Comparison of ENCODE assay signal across 22 cellular contexts in the genomic region with DNA sequence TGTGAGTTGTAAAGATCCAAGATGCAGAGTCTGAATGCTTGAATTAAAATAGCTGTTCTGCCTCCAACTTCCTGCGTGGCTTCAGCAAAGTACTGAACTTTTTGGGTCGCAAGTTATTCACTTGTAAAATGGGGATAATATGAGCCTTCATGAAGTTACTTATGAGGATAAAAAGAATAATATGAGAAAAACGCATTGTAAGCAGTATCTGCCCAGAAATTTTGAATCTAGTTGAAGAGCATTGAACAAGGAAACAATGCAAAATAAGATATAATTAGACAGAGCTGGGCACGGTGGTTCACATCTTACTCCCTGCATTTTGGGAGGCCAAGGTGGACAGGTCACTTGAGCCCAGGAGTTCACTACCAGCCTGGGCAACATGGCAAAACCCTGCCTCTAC. TPM values are rescaled to one million over a fixed set of nuclear protein-coding genes. Genes with fewer than 3 reads are reported as not detected.
DNase-seq lines count a peak whose midpoint lies in the region; ATAC-seq, FAIRE-seq and TF ChIP-seq lines count a peak whose summit lies in the region.
"Had no signal": no experiment of that assay in that cellular context is flagged by ENCODE, and none has a peak within 500 bp of the region (broad histone marks: within the 10 kb centered on the region; RNA-seq: fewer than 3 reads in every experiment).

No MANE protein-coding gene starts in this region.

- no peak overlapping the region for H2AK5ac ChIP-seq in IMR-90 (ENCODE audit: low read depth, low read length)

- H3K4me1 Mint-ChIP-seq in activated CD4-positive, alpha-beta T cell treated with anti-CD3 and anti-CD28 coated beads for 36 hours, result no peaks in the 10 kb centered on the region
- H3K4me1 Mint-ChIP-seq: B cell had no signal

- H3K27ac ChIP-seq in A549 (no peak overlapping the region), IMR-90 (ENCODE audit: insufficient read depth, low read length) (no peak overlapping the region), K562 (ENCODE audit: extremely low read depth, low read depth, low read length) (no peak overlapping the region)
- H3K27ac ChIP-seq: BLaER1 treated with 17β-estradiol and CSF1 and Interleukin-3, amounts not matched to agents 10 nM and 100 nM; C4-2B had no signal

- no peaks in the 10 kb centered on the region for H3K79me2 ChIP-seq in K562 (ENCODE audit: control insufficient read depth, insufficient read depth, low read length)

- no peak overlapping the region for H2BK5ac ChIP-seq in IMR-90 (ENCODE audit: low read depth, low read length, poor library complexity, severe bottlenecking)

- no peak overlapping the region for H3K14ac ChIP-seq in IMR-90 (replicated peaks; ENCODE audit: low read depth, low read length)

- H3K9me3 ChIP-seq in A549, result no peaks in the 10 kb centered on the region
- no peaks in the 10 kb centered on the region for H3K9me3 ChIP-seq in IMR-90 (ENCODE audit: control insufficient read depth, insufficient read depth, low read length)
- H3K9me3 ChIP-seq in K562 (replicated peaks; ENCODE audit: control insufficient read depth, insufficient read depth, low read depth, low read length), result no peaks in the 10 kb centered on the region; the same call in 1 of the 2 replicates
- H3K9me3 ChIP-seq: BLaER1 treated with 17β-estradiol and CSF1 and Interleukin-3, amounts not matched to agents 10 nM and 100 nM; Caco-2 had no signal

- H2AK9ac ChIP-seq in IMR-90 (replicated peaks; ENCODE audit: low read depth, low read length, poor library complexity), result no peak overlapping the region

- H3K18ac ChIP-seq in IMR-90 (ENCODE audit: low read depth, low read length), result no peak overlapping the region

- DNase-seq in A549 (ENCODE audit: low read depth in 1 of 2, low spot score in 1 of 2) (no peak), IMR-90 (no peak), K562 (ENCODE audit: extremely low read depth in 1 of 4, low spot score in 3 of 4) (no peak), dedifferentiated amniotic fluid mesenchymal stem cell (ENCODE audit: extremely low spot score) (no peak)
- DNase-seq in activated CD4-positive, alpha-beta T cell treated with anti-CD3 and anti-CD28 coated beads for 36 hours, result no peak
- DNase-seq: 8988T; AML-193; Caco-2; Calu3; CD4-positive, alpha-beta T cell; CD8-positive, alpha-beta T cell; DMS79 treated with DMSO at 0.1 percent for 48 hours; GF-D8 had no signal

- H4K8ac ChIP-seq in IMR-90 (ENCODE audit: low read depth in 2 of 2, low read length in 2 of 2), result no peak overlapping the region

- H3K9me1 ChIP-seq in IMR-90 (ENCODE audit: insufficient read depth, low read length) (no peaks in the 10 kb centered on the region), K562 (ENCODE audit: control insufficient read depth, insufficient read depth, low read length) (no peaks in the 10 kb centered on the region)

- H3K23ac ChIP-seq in IMR-90 (ENCODE audit: low read depth, low read length), result no peak overlapping the region

- no peak overlapping the region for H2BK120ac ChIP-seq in IMR-90 (ENCODE audit: low read depth, low read length)

- dilution Hi-C loops in IMR-90 (cut with HindIII; ENCODE audit: low sequenced_read_pairs, unreplicated experiment), result no loop called here

- H4K20me1 ChIP-seq in IMR-90 (ENCODE audit: insufficient read depth, low read length), result no peaks in the 10 kb centered on the region
- H4K20me1 ChIP-seq in K562 (replicated peaks; ENCODE audit: control insufficient read depth, insufficient read depth, low read length), result no peaks in the 10 kb centered on the region
- H4K20me1 ChIP-seq: BLaER1 treated with 17β-estradiol and CSF1 and Interleukin-3, amounts not matched to agents 10 nM and 100 nM had no signal

- H4K91ac ChIP-seq in IMR-90 (ENCODE audit: insufficient read depth, low read depth, low read length), result no peak overlapping the region

- H3K56ac ChIP-seq in IMR-90 (ENCODE audit: extremely low read depth, insufficient read depth, low read length), result no peak overlapping the region

- FAIRE-seq in A549 (lab: Jason Lieb, UNC) (no peak), K562 (lab: Jason Lieb, UNC) (no peak)
- FAIRE-seq: A204.1, D721Med, G401.6, GM12891 had no signal

- TF ChIP-seq RAD21 in A549 (conservative IDR thresholded peaks at IDR 0.05 in 1 of 2, IDR thresholded peaks at IDR 0.05 in 1 of 2) (no peak), IMR-90 (IDR thresholded peaks at IDR 0.05; ENCODE audit: low read length) (no peak), K562 (CRISPR knock-in tag; conservative IDR thresholded peaks at IDR 0.05 in 1 of 2, IDR thresholded peaks at IDR 0.05 in 1 of 2) (no peak)

- intact Hi-C loops in IMR-90 (cut with micrococcal nuclease) (no loop called here), K562 (cut with micrococcal nuclease) (no loop called here)
- intact Hi-C loops in activated CD4-positive, alpha-beta T cell treated with anti-CD3 and anti-CD28 coated beads for 36 hours (cut with DNase I, micrococcal nuclease), result no loop called here

- TF ChIP-seq POLR2A in A549 (IDR thresholded peaks at IDR 0.05; ENCODE audit: low read length) (no peak), IMR-90 (IDR thresholded peaks at IDR 0.05; ENCODE audit: low read depth, low read length) (no peak), K562 (conservative IDR thresholded peaks at IDR 0.05) (no peak)

- ATAC-seq in A549 (no peak), IMR-90 (ENCODE audit: low read depth) (no peak), K562 (no peak), GM19035 (IDR thresholded peaks at IDR 0.05; ENCODE audit: unreplicated experiment) (no peak)
- ATAC-seq in activated CD4-positive, alpha-beta T cell treated with anti-CD3 and anti-CD28 coated beads for 36 hours, result no peak
- ATAC-seq: CD8-positive, alpha-beta T cell had no signal

- H3K4me2 ChIP-seq in A549 (no peak overlapping the region), IMR-90 (ENCODE audit: low read depth, low read length) (no peak overlapping the region), K562 (ENCODE audit: insufficient read depth, low read length) (no peak overlapping the region)
- H3K4me2 ChIP-seq: BLaER1 treated with 17β-estradiol and CSF1 and Interleukin-3, amounts not matched to agents 10 nM and 100 nM had no signal

- no peaks in the 10 kb centered on the region for H3K79me1 ChIP-seq in IMR-90 (ENCODE audit: low read depth in 1 of 2, low read length in 2 of 2)

- H3K9ac ChIP-seq in IMR-90 (ENCODE audit: low read depth, low read length) (no peak overlapping the region), K562 (ENCODE audit: insufficient read depth in 1 of 2, low read depth in 2 of 2, low read length in 2 of 2) (no peak overlapping the region)
- H3K9ac ChIP-seq: BLaER1 treated with 17β-estradiol and CSF1 and Interleukin-3, amounts not matched to agents 10 nM and 100 nM had no signal

- no peak overlapping the region for H2BK15ac ChIP-seq in IMR-90 (ENCODE audit: low read depth, low read length)

- in situ Hi-C loops in IMR-90 (cut with MboI; ENCODE audit: low sequenced_read_pairs), result loop anchor here (10.0 kb wide), 1 partner anchor 311 kb away; no protein-coding TSS in a partner anchor
- in situ Hi-C loops in K562 (cut with MboI), result no loop called here

- H3K27ac Mint-ChIP-seq in activated CD4-positive, alpha-beta T cell treated with anti-CD3 and anti-CD28 coated beads for 36 hours, result no peak overlapping the region
- H3K27ac Mint-ChIP-seq: B cell; CD4-positive, alpha-beta T cell; CD8-positive, alpha-beta T cell had no signal

- CTCF ChIA-PET in A549 (lab: Yijun Ruan, JAX) (interaction anchor here (0.6 to 3.2 kb wide), 10 partner anchors 13 to 456 kb away, joined by 3 to 15 read pairs (median 3); no protein-coding TSS in a partner anchor), IMR-90 (lab: Yijun Ruan, JAX) (interaction anchor here (0.6 kb wide), 1 partner anchor 462 kb away, joined by 4 read pairs; no protein-coding TSS in a partner anchor), K562 (lab: Yijun Ruan, JAX; ENCODE audit: low intra/inter-chr PET ratio) (no interaction called here)
- CTCF ChIA-PET in activated CD4-positive, alpha-beta T cell treated with anti-CD3 and anti-CD28 coated beads for 36 hours (lab: Charles Lee), result interaction anchor here (1.0 kb wide), 2 partner anchors 9 to 10 kb away, joined by 3 to 4 read pairs; no protein-coding TSS in a partner anchor

- TF ChIP-seq EP300 in A549 (IDR thresholded peaks at IDR 0.05) (no peak), K562 (IDR thresholded peaks at IDR 0.05; ENCODE audit: low read length) (no peak)

- H2BK20ac ChIP-seq in IMR-90 (ENCODE audit: low read depth, low read length), result no peak overlapping the region

- peaks cover 26% of the 10 kb centered on the region for H3K27me3 Mint-ChIP-seq in activated CD4-positive, alpha-beta T cell treated with anti-CD3 and anti-CD28 coated beads for 36 hours

- H3K9me3 Mint-ChIP-seq in activated CD4-positive, alpha-beta T cell treated with anti-CD3 and anti-CD28 coated beads for 36 hours (ENCODE audit: low read depth), result no peaks in the 10 kb centered on the region
- H3K9me3 Mint-ChIP-seq: CD4-positive, alpha-beta T cell; CD8-positive, alpha-beta T cell had no signal

- H4K5ac ChIP-seq in IMR-90 (ENCODE audit: low read depth, low read length), result no peak overlapping the region

- H3K36me3 ChIP-seq in IMR-90 (ENCODE audit: control insufficient read depth, insufficient read depth, low read length) (no peaks in the 10 kb centered on the region), K562 (ENCODE audit: control insufficient read depth, insufficient read depth, low read length) (no peaks in the 10 kb centered on the region)
- H3K36me3 ChIP-seq: BLaER1 treated with 17β-estradiol and CSF1 and Interleukin-3, amounts not matched to agents 10 nM and 100 nM had no signal

- no peak for TF ChIP-seq CTCF in A549 (IDR thresholded peaks at IDR 0.05)
- TF ChIP-seq CTCF in IMR-90 (conservative IDR thresholded peaks at IDR 0.05; ENCODE audit: low read depth, low read length), result no peak
- no peak for TF ChIP-seq CTCF in K562 (IDR thresholded peaks at IDR 0.05 in 2 of 3, conservative IDR thresholded peaks at IDR 0.05 in 1 of 3; ENCODE audit: insufficient read depth in 2 of 3, low read depth in 1 of 3, low read length in 3 of 3)

- WGBS in A549 (ENCODE audit: missing lambda C conversion rate), result 12% methylated on average over 4 of the region's 4 CpGs
- 71% methylated on average over 1 of the region's 4 CpGs; no CpG with 5 or more reads in 1 of the 2 experiments for WGBS in IMR-90 (ENCODE audit: extremely low coverage in 2 of 2, insufficient read length in 1 of 2), 2 experiments
- WGBS in K562 (ENCODE audit: insufficient coverage, low coverage, missing lambda C conversion rate), result 76% methylated on average over 4 of the region's 4 CpGs

- H3K27me3 ChIP-seq in IMR-90 (ENCODE audit: control insufficient read depth, insufficient read depth, low read length) (peaks cover 3% of the 10 kb centered on the region; the same call in 1 of the 2 replicates), K562 (ENCODE audit: control insufficient read depth in 2 of 2, insufficient read depth in 2 of 2, low read length in 2 of 2) (no peaks in the 10 kb centered on the region)
- H3K27me3 ChIP-seq: BLaER1 treated with 17β-estradiol and CSF1 and Interleukin-3, amounts not matched to agents 10 nM and 100 nM had no signal

- no peak overlapping the region for H3K4me3 ChIP-seq in A549
- no peak overlapping the region for H3K4me3 ChIP-seq in IMR-90 (ENCODE audit: insufficient read depth, low read depth, low read length)
- no peak overlapping the region for H3K4me3 ChIP-seq in K562
- H3K4me3 ChIP-seq: BLaER1 treated with 17β-estradiol and CSF1 and Interleukin-3, amounts not matched to agents 10 nM and 100 nM had no signal

- no peaks in the 10 kb centered on the region for H3K36me3 Mint-ChIP-seq in activated CD4-positive, alpha-beta T cell treated with anti-CD3 and anti-CD28 coated beads for 36 hours (ENCODE audit: low read depth)
- H3K36me3 Mint-ChIP-seq: CD8-positive, alpha-beta T cell had no signal

- H3K4me3 Mint-ChIP-seq in activated CD4-positive, alpha-beta T cell treated with anti-CD3 and anti-CD28 coated beads for 36 hours, result no peak overlapping the region
- H3K4me3 Mint-ChIP-seq: B cell; CD4-positive, alpha-beta T cell; CD8-positive, alpha-beta T cell had no signal

- H2AFZ ChIP-seq in IMR-90 (replicated peaks; ENCODE audit: low read length, poor library complexity) (no peak overlapping the region), K562 (ENCODE audit: low read depth, low read length) (no peak overlapping the region)

- no peaks in the 10 kb centered on the region for H3K4me1 ChIP-seq in A549
- no peaks in the 10 kb centered on the region for H3K4me1 ChIP-seq in IMR-90 (ENCODE audit: control insufficient read depth, insufficient read depth, low read length)
- peaks cover 13 to 44% of the 10 kb centered on the region in 2 experiments for H3K4me1 ChIP-seq in K562 (replicated peaks in 1 of 2; ENCODE audit: control insufficient read depth in 2 of 2, insufficient read depth in 2 of 2, low read length in 2 of 2)
- H3K4me1 ChIP-seq: Caco-2 had no signal

- BruUV-seq in IMR-90 (replicated peaks; lab: Mats Ljungman, UMichigan) (no TSS peak), K562 (replicated peaks; lab: Mats Ljungman, UMichigan) (no TSS peak)

- POLR2A ChIA-PET in A549 (lab: Yijun Ruan, JAX) (no interaction called here), IMR-90 (lab: Charles Lee; ENCODE audit: unreplicated experiment) (no interaction called here), K562 (lab: Yijun Ruan, JAX) (interaction anchor here (1.1 to 1.6 kb wide), 3 partner anchors 16 to 23 kb away, joined by 3 to 4 read pairs (median 3); no protein-coding TSS in a partner anchor)
- POLR2A ChIA-PET in activated CD4-positive, alpha-beta T cell treated with anti-CD3 and anti-CD28 coated beads for 36 hours (lab: Charles Lee), result no interaction called here

- no peak overlapping the region for H3K4ac ChIP-seq in IMR-90 (ENCODE audit: low read depth, low read length)

RNA-seq across cellular contexts. Expression of a gene that starts 37.8 kb away (rescaled TPM):
- 0.08 TPM in 1 of 2 replicates, not detected in the other for polyA plus RNA-seq in A549 (2011; rRNA removed)
- not detected in 2 replicates for polyA plus RNA-seq in A549 (2012; cell fraction: cytosol; rRNA removed)
- not detected in 2 replicates for polyA plus RNA-seq in A549 (2012; cell fraction: nucleus; rRNA removed)
- polyA plus RNA-seq in A549 (2017; fragmentation: RNase III; extraction: RNeasy Plus Mini Kit Qiagen cat#74134 plus additional on column Dnase treatment), result not detected in 3 replicates
- not detected in 2 replicates for polyA minus RNA-seq in A549 (2011; rRNA and poly(A)+ RNA removed)
- not detected in 2 replicates for total RNA-seq in IMR-90 (2012; rRNA removed)
- polyA plus RNA-seq in IMR-90 (2012; rRNA removed), result not detected in 2 replicates
- polyA plus RNA-seq in IMR-90 (2012; cell fraction: cytosol; rRNA removed), result not detected in 2 replicates
- polyA plus RNA-seq in IMR-90 (2012; cell fraction: nucleus; rRNA removed; ENCODE audit: low replicate concordance), result not detected in 2 replicates
- 0.32 and 0.81 TPM in 2 replicates for total RNA-seq in K562 (2011; cell fraction: chromatin; rRNA removed; ENCODE audit: low replicate concordance)
- total RNA-seq in K562 (2011; cell fraction: nucleolus; rRNA removed), result 0.17 and 0.39 TPM in 2 replicates
- total RNA-seq in K562 (2011; cell fraction: nucleoplasm; rRNA removed), result 0.29 TPM in 1 of 2 replicates, not detected in the other
- 0.05 TPM in 1 of 2 replicates, not detected in the other for total RNA-seq in K562 (2014; rRNA removed)
- total RNA-seq in K562 (2014; rRNA removed; fragmentation: Illumina TruSeq; extraction: Trizol), result 0.06 TPM in 1 of 2 replicates, not detected in the other
- 0.07 TPM in 1 of 2 replicates, not detected in the other for total RNA-seq in K562 (2015; rRNA removed; fragmentation: Illumina TruSeq; extraction: Trizol)
- total RNA-seq in K562 (2021), result 0.09 TPM in 1 of 2 replicates, not detected in the other
- polyA plus RNA-seq in K562 (2011; rRNA removed), result 0.04 and 0.07 TPM in 2 replicates
- 0.04 TPM in 1 of 2 replicates, not detected in the other for polyA plus RNA-seq in K562 (2011; cell fraction: cytosol; rRNA removed)
- polyA plus RNA-seq in K562 (2011; cell fraction: nucleus; rRNA removed), result 0.20 and 0.31 TPM in 2 replicates
- polyA plus RNA-seq in K562 (2012), result 0.08 and 0.53 TPM in 2 replicates
- polyA plus RNA-seq in K562 (2014; fragmentation: Illumina TruSeq; extraction: Trizol), result not detected in 2 replicates
- polyA plus RNA-seq in K562 (2014; fragmentation: Nextera tagmentation; extraction: Ambion mirVana), result under 1 TPM in 1 of 2 experiments, not detected in 1; 0.08 TPM
- 0.33 TPM in 1 of 2 replicates, not detected in the other for polyA plus RNA-seq in K562 (2014; rRNA removed)
- polyA minus RNA-seq in K562 (2011; rRNA and poly(A)+ RNA removed), result 0.12 TPM in 1 of 2 replicates, not detected in the other
- not detected in 2 replicates for polyA minus RNA-seq in K562 (2011; cell fraction: cytosol; rRNA and poly(A)+ RNA removed)
- polyA minus RNA-seq in K562 (2011; cell fraction: nucleus; rRNA and poly(A)+ RNA removed), result not detected in 2 replicates
- total RNA-seq in activated CD4-positive, alpha-beta T cell treated with anti-CD3 and anti-CD28 coated beads for 36 hours, result under 1 TPM in 1 of 2 experiments, not detected in 1; 0.18 TPM
- total RNA-seq: B cell; Caco-2; Calu3; CD8-positive, alpha-beta T cell had no signal
- polyA plus RNA-seq: BJ had no signal
